20 cellular contexts compared by ENCODE assay signal in genomic region chr15:44264148-44264547, GRCh38. TPM values are rescaled to one million over a fixed set of nuclear protein-coding genes. Genes with fewer than 3 reads are reported as not detected.
DNase-seq lines count a peak whose midpoint lies in the region; ATAC-seq, FAIRE-seq and TF ChIP-seq lines count a peak whose summit lies in the region.
"Had no signal": no experiment of that assay in that cellular context is flagged by ENCODE, and none has a peak within 500 bp of the region (broad histone marks: within the 10 kb centered on the region; RNA-seq: fewer than 3 reads in every experiment).

No MANE protein-coding gene starts in this region.

- in situ Hi-C loops in K562 (cut with MboI), result no loop called here

- no peak overlapping the region for H3K27ac Mint-ChIP-seq in activated CD8-positive, alpha-beta T cell treated with anti-CD3 and anti-CD28 coated beads for 36 hours
- H3K27ac Mint-ChIP-seq in naive thymus-derived CD4-positive, alpha-beta T cell, result no peak overlapping the region
- H3K27ac Mint-ChIP-seq in endothelial cell (ENCODE audit: unreplicated experiment), result no peak overlapping the region
- H3K27ac Mint-ChIP-seq: CD8-positive, alpha-beta memory T cell; H9 had no signal

- H3K9me3 ChIP-seq in K562 (replicated peaks; ENCODE audit: control insufficient read depth, insufficient read depth, low read depth, low read length) (0 out of 2 replicates have a peak, but pooled peaks cover 1% of the 10 kb centered on the region), osteoblast (ENCODE audit: low read depth, low read length) (no peaks in the 10 kb centered on the region), tibial artery (no peaks in the 10 kb centered on the region)
- no peaks in the 10 kb centered on the region for H3K9me3 ChIP-seq in naive thymus-derived CD4-positive, alpha-beta T cell (ENCODE audit: control insufficient read depth in 2 of 3, low read length in 3 of 3)
- H3K9me3 ChIP-seq: BLaER1, Caco-2 had no signal

- CTCF ChIA-PET in K562 (lab: Yijun Ruan, JAX; ENCODE audit: low intra/inter-chr PET ratio), result no interaction called here
- CTCF ChIA-PET in activated CD8-positive, alpha-beta T cell treated with anti-CD3 and anti-CD28 coated beads for 36 hours (lab: Charles Lee), result interaction anchor here (1.2 kb wide), 1 partner anchor 14 kb away, joined by 4 read pairs; no protein-coding TSS in a partner anchor
- CTCF ChIA-PET in naive thymus-derived CD4-positive, alpha-beta T cell (lab: Charles Lee), result no interaction called here

- H3K79me2 ChIP-seq in K562 (ENCODE audit: control insufficient read depth, insufficient read depth, low read length) (no peaks in the 10 kb centered on the region), osteoblast (ENCODE audit: insufficient read depth, low read length) (no peaks in the 10 kb centered on the region)

- 0% methylated on average over 6 of the region's 6 CpGs for WGBS in K562 (ENCODE audit: insufficient coverage, low coverage, missing lambda C conversion rate)

- H3K36me3 ChIP-seq in K562 (ENCODE audit: control insufficient read depth, insufficient read depth, low read length), result no peaks in the 10 kb centered on the region
- no peaks in the 10 kb centered on the region for H3K36me3 ChIP-seq in osteoblast (ENCODE audit: insufficient read depth, low read length)
- no peaks in the 10 kb centered on the region for H3K36me3 ChIP-seq in naive thymus-derived CD4-positive, alpha-beta T cell (ENCODE audit: control insufficient read depth in 2 of 3, insufficient read depth in 3 of 3, low read length in 3 of 3)
- no peaks in the 10 kb centered on the region for H3K36me3 ChIP-seq in tibial artery
- H3K36me3 ChIP-seq: BLaER1 had no signal

- H3K9ac ChIP-seq in K562 (ENCODE audit: insufficient read depth in 1 of 2, low read depth in 2 of 2, low read length in 2 of 2), result no peak overlapping the region
- H3K9ac ChIP-seq: BLaER1 had no signal

- no peaks in the 10 kb centered on the region for H3K36me3 Mint-ChIP-seq in activated CD8-positive, alpha-beta T cell treated with anti-CD3 and anti-CD28 coated beads for 36 hours (ENCODE audit: low read depth)
- no peaks in the 10 kb centered on the region for H3K36me3 Mint-ChIP-seq in naive thymus-derived CD4-positive, alpha-beta T cell
- no peaks in the 10 kb centered on the region for H3K36me3 Mint-ChIP-seq in endothelial cell (ENCODE audit: low read depth, unreplicated experiment)
- H3K36me3 Mint-ChIP-seq: CD8-positive, alpha-beta memory T cell had no signal

- no peak for TF ChIP-seq EP300 in K562 (IDR thresholded peaks at IDR 0.05; ENCODE audit: low read length)

- H3K4me1 Mint-ChIP-seq in activated CD8-positive, alpha-beta T cell treated with anti-CD3 and anti-CD28 coated beads for 36 hours (ENCODE audit: low read depth), result no peaks in the 10 kb centered on the region
- peaks cover 0 to 1% (median 0%) of the 10 kb centered on the region in 7 donors for H3K4me1 Mint-ChIP-seq in naive thymus-derived CD4-positive, alpha-beta T cell
- H3K4me1 Mint-ChIP-seq in endothelial cell (ENCODE audit: unreplicated experiment), result no peaks in the 10 kb centered on the region
- H3K4me1 Mint-ChIP-seq: CD8-positive, alpha-beta memory T cell had no signal

- no peak overlapping the region for H3K4me3 ChIP-seq in K562
- H3K4me3 ChIP-seq in osteoblast (ENCODE audit: insufficient read depth, low read length), result no peak overlapping the region
- no peak overlapping the region for H3K4me3 ChIP-seq in naive thymus-derived CD4-positive, alpha-beta T cell (ENCODE audit: low read length)
- H3K4me3 ChIP-seq in tibial artery, result no peak overlapping the region
- H3K4me3 ChIP-seq: BLaER1 had no signal

- TF ChIP-seq POLR2A in K562 (conservative IDR thresholded peaks at IDR 0.05), result no peak

- no peak for ATAC-seq in K562
- ATAC-seq in activated CD8-positive, alpha-beta T cell treated with anti-CD3 and anti-CD28 coated beads for 36 hours, result no peak
- no peak for ATAC-seq in naive thymus-derived CD4-positive, alpha-beta T cell
- ATAC-seq: HepG2 had no signal

- DNase-seq in D341Med (ENCODE audit: low spot score) (peak; percentile 34), NCI-H2227 (lab: John Stamatoyannopoulos, UW; ENCODE audit: unreplicated experiment) (peak; percentile 24), K562 (ENCODE audit: extremely low read depth in 1 of 4, low spot score in 3 of 4) (no peak), osteoblast (ENCODE audit: insufficient read length, low spot score, missing footprints) (peak; percentile 41), endothelial cell (ENCODE audit: low spot score) (no peak), tibial artery (no peak)
- DNase-seq in activated CD8-positive, alpha-beta T cell treated with anti-CD3 and anti-CD28 coated beads for 36 hours, result no peak
- no peak for DNase-seq in naive thymus-derived CD4-positive, alpha-beta T cell
- DNase-seq: 8988T; AML-193; Caco-2; CD8-positive, alpha-beta memory T cell; DMS79; GOT3; H9 had no signal

- H3K27me3 ChIP-seq in K562 (ENCODE audit: control insufficient read depth in 2 of 2, insufficient read depth in 2 of 2, low read length in 2 of 2), result peaks cover 6% of the 10 kb centered on the region in 2 experiments; a peak in 2 of 5 replicates
- H3K27me3 ChIP-seq in osteoblast (ENCODE audit: insufficient read depth, low read length), result peaks cover 6% of the 10 kb centered on the region
- H3K27me3 ChIP-seq in naive thymus-derived CD4-positive, alpha-beta T cell (ENCODE audit: control insufficient read depth in 2 of 2, insufficient read depth in 2 of 2, low read length in 2 of 2), result no peaks in the 10 kb centered on the region
- H3K27me3 ChIP-seq in tibial artery, result no peaks in the 10 kb centered on the region
- H3K27me3 ChIP-seq: BLaER1 had no signal

- POLR2A ChIA-PET in K562 (lab: Yijun Ruan, JAX), result interaction anchor here (0.6 to 1.4 kb wide), 3 partner anchors 14 to 264 kb away, joined by 3 to 4 read pairs (median 3); no protein-coding TSS in a partner anchor
- POLR2A ChIA-PET in activated CD8-positive, alpha-beta T cell treated with anti-CD3 and anti-CD28 coated beads for 36 hours (lab: Charles Lee), result no interaction called here
- POLR2A ChIA-PET in naive thymus-derived CD4-positive, alpha-beta T cell (lab: Charles Lee), result interaction anchor here (0.6 kb wide), 1 partner anchor 16 kb away, joined by 3 read pairs; no protein-coding TSS in a partner anchor

- H4K20me1 ChIP-seq in K562 (replicated peaks; ENCODE audit: control insufficient read depth, insufficient read depth, low read length) (no peaks in the 10 kb centered on the region), osteoblast (ENCODE audit: insufficient read depth, low read length) (no peaks in the 10 kb centered on the region)
- H4K20me1 ChIP-seq: BLaER1 had no signal

- intact Hi-C loops in K562 (cut with micrococcal nuclease) (no loop called here), tibial artery (cut with DNase I; ENCODE audit: low total_unique reads) (no loop called here)
- intact Hi-C loops in activated CD8-positive, alpha-beta T cell treated with anti-CD3 and anti-CD28 coated beads for 36 hours (cut with micrococcal nuclease), result no loop called here
- intact Hi-C loops in naive thymus-derived CD4-positive, alpha-beta T cell (cut with micrococcal nuclease), result no loop called here

- H3K4me2 ChIP-seq in K562 (ENCODE audit: insufficient read depth, low read length) (no peak overlapping the region), osteoblast (ENCODE audit: insufficient read depth, low read length) (no peak overlapping the region)
- H3K4me2 ChIP-seq: BLaER1 had no signal

- H3K27ac ChIP-seq in K562 (ENCODE audit: extremely low read depth, low read depth, low read length) (no peak overlapping the region), osteoblast (ENCODE audit: low read depth, low read length) (no peak overlapping the region), tibial artery (no peak overlapping the region)
- H3K27ac ChIP-seq in naive thymus-derived CD4-positive, alpha-beta T cell (ENCODE audit: low read depth, low read length), result no peak overlapping the region
- H3K27ac ChIP-seq: BLaER1 had no signal

- H3K27me3 Mint-ChIP-seq in activated CD8-positive, alpha-beta T cell treated with anti-CD3 and anti-CD28 coated beads for 36 hours, result peaks cover 2% of the 10 kb centered on the region
- peaks cover 0 to 17% (median 0%) of the 10 kb centered on the region in 5 donors for H3K27me3 Mint-ChIP-seq in naive thymus-derived CD4-positive, alpha-beta T cell
- no peaks in the 10 kb centered on the region for H3K27me3 Mint-ChIP-seq in endothelial cell (ENCODE audit: unreplicated experiment)

- H3K4me1 ChIP-seq in K562 (replicated peaks in 1 of 2; ENCODE audit: control insufficient read depth in 2 of 2, insufficient read depth in 2 of 2, low read length in 2 of 2) (no peaks in the 10 kb centered on the region), osteoblast (ENCODE audit: insufficient read depth, low read length) (no peaks in the 10 kb centered on the region), tibial artery (no peaks in the 10 kb centered on the region)
- no peaks in the 10 kb centered on the region for H3K4me1 ChIP-seq in naive thymus-derived CD4-positive, alpha-beta T cell (ENCODE audit: control insufficient read depth in 2 of 2, insufficient read depth in 2 of 2, low read length in 2 of 2)
- H3K4me1 ChIP-seq: Caco-2 had no signal

- H2AFZ ChIP-seq in K562 (ENCODE audit: low read depth, low read length), result no peak overlapping the region
- H2AFZ ChIP-seq in osteoblast (ENCODE audit: low read length), result no peak overlapping the region

- no peaks in the 10 kb centered on the region for H3K9me3 Mint-ChIP-seq in activated CD8-positive, alpha-beta T cell treated with anti-CD3 and anti-CD28 coated beads for 36 hours
- H3K9me3 Mint-ChIP-seq in naive thymus-derived CD4-positive, alpha-beta T cell, result no peaks in the 10 kb centered on the region
- no peaks in the 10 kb centered on the region for H3K9me3 Mint-ChIP-seq in endothelial cell (ENCODE audit: unreplicated experiment)
- H3K9me3 Mint-ChIP-seq: CD8-positive, alpha-beta memory T cell; H9 had no signal

- no peaks in the 10 kb centered on the region for H3K9me1 ChIP-seq in K562 (ENCODE audit: control insufficient read depth, insufficient read depth, low read length)

- no peak for TF ChIP-seq RAD21 in K562 (CRISPR knock-in tag; conservative IDR thresholded peaks at IDR 0.05 in 1 of 2, IDR thresholded peaks at IDR 0.05 in 1 of 2)

- TF ChIP-seq CTCF in K562 (IDR thresholded peaks at IDR 0.05 in 2 of 3, conservative IDR thresholded peaks at IDR 0.05 in 1 of 3; ENCODE audit: insufficient read depth in 2 of 3, low read depth in 1 of 3, low read length in 3 of 3) (no peak), osteoblast (IDR thresholded peaks at IDR 0.05; ENCODE audit: extremely low read depth, low read depth, low read length) (no peak), endothelial cell (IDR thresholded peaks at IDR 0.05; ENCODE audit: unreplicated experiment) (no peak), tibial artery (IDR thresholded peaks at IDR 0.05) (no peak)
- no peak for TF ChIP-seq CTCF in activated CD8-positive, alpha-beta T cell treated with anti-CD3 and anti-CD28 coated beads for 36 hours (IDR thresholded peaks at IDR 0.05)

- FAIRE-seq in K562 (lab: Jason Lieb, UNC), result no peak
- FAIRE-seq: G401.6, GM12891, HepG2, HTR-8/SVneo had no signal

- no peak overlapping the region for H3K4me3 Mint-ChIP-seq in activated CD8-positive, alpha-beta T cell treated with anti-CD3 and anti-CD28 coated beads for 36 hours
- H3K4me3 Mint-ChIP-seq in naive thymus-derived CD4-positive, alpha-beta T cell, result no peak overlapping the region
- H3K4me3 Mint-ChIP-seq in endothelial cell (ENCODE audit: unreplicated experiment), result no peak overlapping the region
- H3K4me3 Mint-ChIP-seq: CD8-positive, alpha-beta memory T cell; H9 had no signal

- no TSS peak for BruUV-seq in K562 (replicated peaks; lab: Mats Ljungman, UMichigan)

RNA-seq across cellular contexts. Expression of gene GOLM2, which starts 24.4 kb away (rescaled TPM):
- 32.9 and 95.0 TPM in 2 replicates for total RNA-seq in K562 (2011; cell fraction: chromatin; rRNA removed; ENCODE audit: low replicate concordance)
- total RNA-seq in K562 (2011; cell fraction: nucleolus; rRNA removed), result 23.7 and 31.2 TPM in 2 replicates
- 41.3 and 69.3 TPM in 2 replicates for total RNA-seq in K562 (2011; cell fraction: nucleoplasm; rRNA removed)
- total RNA-seq in K562 (2014; rRNA removed), result 30.8 and 33.2 TPM in 2 replicates
- total RNA-seq in K562 (2014; rRNA removed; fragmentation: Illumina TruSeq; extraction: Trizol), result 44.6 and 48.0 TPM in 2 replicates
- 45.0 and 48.5 TPM in 2 replicates for total RNA-seq in K562 (2015; rRNA removed; fragmentation: Illumina TruSeq; extraction: Trizol)
- total RNA-seq in K562 (2021), result 33.4 and 37.6 TPM in 2 replicates
- polyA plus RNA-seq in K562 (2011; rRNA removed), result 22.4 and 25.6 TPM in 2 replicates
- polyA plus RNA-seq in K562 (2011; cell fraction: cytosol; rRNA removed), result 13.3 and 15.4 TPM in 2 replicates
- 10.0 and 10.6 TPM in 2 replicates for polyA plus RNA-seq in K562 (2011; cell fraction: nucleus; rRNA removed)
- 21.6 and 29.2 TPM in 2 replicates for polyA plus RNA-seq in K562 (2012)
- polyA plus RNA-seq in K562 (2014; fragmentation: Illumina TruSeq; extraction: Trizol), result 28.5 and 33.8 TPM in 2 replicates
- polyA plus RNA-seq in K562 (2014; fragmentation: Nextera tagmentation; extraction: Ambion mirVana), result 10 to 100 TPM in 1 of 2 experiments, 1 to 10 TPM in 1; 7.8 to 11.4 TPM
- polyA plus RNA-seq in K562 (2014; rRNA removed), result 26.3 and 33.4 TPM in 2 replicates
- polyA minus RNA-seq in K562 (2011; rRNA and poly(A)+ RNA removed), result 35.0 and 41.1 TPM in 2 replicates
- 19.0 and 23.4 TPM in 2 replicates for polyA minus RNA-seq in K562 (2011; cell fraction: cytosol; rRNA and poly(A)+ RNA removed)
- polyA minus RNA-seq in K562 (2011; cell fraction: nucleus; rRNA and poly(A)+ RNA removed), result 14.0 and 20.2 TPM in 2 replicates
- 170 and 193 TPM in 2 replicates for total RNA-seq in osteoblast
- 10 to 100 TPM; 23.5 to 24.7 TPM for total RNA-seq in activated CD8-positive, alpha-beta T cell treated with anti-CD3 and anti-CD28 coated beads for 36 hours
- 10 to 100 TPM; 39.7 to 56.7 (median 48.9) TPM for total RNA-seq in naive thymus-derived CD4-positive, alpha-beta T cell
- 10 to 100 TPM; 40.3 to 41.0 TPM for polyA plus RNA-seq in naive thymus-derived CD4-positive, alpha-beta T cell
- total RNA-seq in endothelial cell (ENCODE audit: unreplicated experiment), result 35.8 TPM

Comparison
In these comparisons a context has a peak if more than half of its experiments do, and no peak if none do; other contexts are left out.
1. DNase-seq: peak in D341Med (single experiment), NCI-H2227 (single experiment) and osteoblast (single experiment); none in K562 (0 of 4), activated CD8-positive, alpha-beta T cell treated with anti-CD3 and anti-CD28 coated beads for 36 hours (single experiment), naive thymus-derived CD4-positive, alpha-beta T cell (0 of 9), endothelial cell (single experiment) and tibial artery (0 of 2).